24 cellular contexts compared by ENCODE assay signal in genomic region chr4:23483320-23483958, GRCh38.
"Had no signal": no experiment of that assay in that cellular context is flagged by ENCODE, and none has a peak within 500 bp of the region (broad histone marks: within the 10 kb centered on the region; RNA-seq: fewer than 3 reads in every experiment).

No MANE protein-coding gene starts in this region.

- H3K4me1 ChIP-seq: gastrocnemius medialis, pancreas, prostate gland, testis, transverse colon had no signal

- H3K4me1 Mint-ChIP-seq: activated B cell treated with CpG ODN at 0.5 μM for 24 hours, brain had no signal

- H3K27ac ChIP-seq: cardiac muscle cell, gastrocnemius medialis, pancreas, prostate gland, testis, transverse colon had no signal

- H3K27ac Mint-ChIP-seq: activated B cell treated with CpG ODN at 0.5 μM for 24 hours; activated CD8-positive, alpha-beta T cell treated with anti-CD3 and anti-CD28 coated beads for 36 hours; activated naive CD4-positive, alpha-beta T cell treated with anti-CD3 and anti-CD28 coated beads, Interleukin-2, amount 50 U/mL, for 72 hours; brain; T-helper 2 cell treated with Interferon-gamma antibody and Interleukin-4, amounts not matched to agents 5 μg/mL and 100 μg/mL, for 36 hours had no signal

- H3K27me3 ChIP-seq: cardiac muscle cell, gastrocnemius medialis, pancreas, testis, transverse colon had no signal

- H3K9me3 ChIP-seq: gastrocnemius medialis, pancreas, prostate gland, testis, transverse colon had no signal

- DNase-seq: activated B cell treated with CpG ODN at 0.5 μM for 24 hours; activated CD4-positive, alpha-beta T cell treated with anti-CD3 and anti-CD28 coated beads, Interleukin-2, amount 50 U/mL, for 1 hour; activated CD8-positive, alpha-beta T cell treated with anti-CD3 and anti-CD28 coated beads for 36 hours; activated naive CD4-positive, alpha-beta T cell; activated T-cell treated with anti-CD3 and anti-CD28 coated beads, Interleukin-2, amount 50 U/mL, for 48 hours; anterior cingulate cortex; cortex of kidney; gastrocnemius medialis; hypothalamus; pancreas; retina; stimulated activated CD4-positive, alpha-beta T cell treated with anti-CD3 and anti-CD28 coated beads, Interleukin-15, amount 100 ng/mL, for 24 hours; stimulated activated CD4-positive, alpha-beta T cell treated with anti-CD3 and anti-CD28 coated beads, Interleukin-2, amount 100 ng/mL, for 24 hours; stimulated activated naive CD4-positive, alpha-beta T cell; T-helper 1 cell; testis; transverse colon had no signal

- H3K9me3 Mint-ChIP-seq: activated CD8-positive, alpha-beta T cell treated with anti-CD3 and anti-CD28 coated beads for 36 hours; brain; T-helper 2 cell treated with Interferon-gamma antibody and Interleukin-4, amounts not matched to agents 5 μg/mL and 100 μg/mL, for 36 hours had no signal

- ATAC-seq: activated CD8-positive, alpha-beta T cell treated with anti-CD3 and anti-CD28 coated beads for 36 hours; activated naive CD4-positive, alpha-beta T cell treated with anti-CD3 and anti-CD28 coated beads, Interleukin-2, amount 50 U/mL, for 72 hours; left lobe of liver; pancreas had no signal

- H3K27me3 Mint-ChIP-seq: activated B cell treated with CpG ODN at 0.5 μM for 24 hours; activated CD8-positive, alpha-beta T cell treated with anti-CD3 and anti-CD28 coated beads for 36 hours; brain had no signal

- H3K4me3 ChIP-seq: cardiac muscle cell, gastrocnemius medialis, lung, pancreas, prostate gland, testis, transverse colon had no signal

- H3K36me3 Mint-ChIP-seq: activated naive CD4-positive, alpha-beta T cell treated with anti-CD3 and anti-CD28 coated beads, Interleukin-2, amount 50 U/mL, for 72 hours; brain had no signal

- H3K36me3 ChIP-seq: cardiac muscle cell, gastrocnemius medialis, pancreas, prostate gland, transverse colon had no signal

- H3K4me3 Mint-ChIP-seq: activated B cell treated with CpG ODN at 0.5 μM for 24 hours; activated CD8-positive, alpha-beta T cell treated with anti-CD3 and anti-CD28 coated beads for 36 hours; brain; T-helper 2 cell treated with Interferon-gamma antibody and Interleukin-4, amounts not matched to agents 5 μg/mL and 100 μg/mL, for 36 hours had no signal
